ENCODE assay signal across 8 cellular contexts in the genomic region with DNA sequence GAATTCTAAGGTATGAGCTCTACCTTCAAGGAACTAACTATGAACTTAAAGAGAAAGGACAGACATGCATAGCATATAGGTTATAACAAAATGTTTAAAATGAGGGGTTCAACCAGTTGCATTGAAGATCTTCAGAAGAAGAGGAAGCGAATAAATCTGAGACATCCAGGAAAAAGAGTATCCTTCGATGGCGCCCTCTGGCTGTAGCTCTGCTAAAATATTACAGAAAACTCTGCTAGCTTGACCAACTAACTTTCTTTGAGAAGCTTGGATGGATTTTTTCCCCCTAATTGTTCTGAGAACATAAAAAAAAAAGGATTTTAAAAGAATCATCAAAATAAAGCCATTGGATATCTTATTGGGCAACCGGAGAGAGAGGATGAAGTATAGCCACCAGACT.
DNase-seq lines count a peak whose midpoint lies in the region; ATAC-seq and TF ChIP-seq lines count a peak whose summit lies in the region.

No MANE protein-coding gene starts in this region.

- peaks cover 0 to 7% (median 3%) of the 10 kb centered on the region in 5 experiments for H3K9me3 Mint-ChIP-seq in brain

- no peaks in the 10 kb centered on the region for H3K36me3 ChIP-seq in gastroesophageal sphincter

- WGBS in gastroesophageal sphincter (ENCODE audit: low coverage in 1 of 2), 2 donors: 65 to 88% methylated on average over 3 to 4 of the region's 4 CpGs

- DNase-seq in D341Med (ENCODE audit: low spot score) (peak; percentile 37), mucosa of gallbladder (ENCODE audit: low spot score) (peak; percentile 14), NCI-H524 treated with DMSO at 0.1 percent for 48 hours (lab: John Stamatoyannopoulos, UW) (no peak)

- no peak for TF ChIP-seq EP300 in gastroesophageal sphincter (IDR thresholded peaks at IDR 0.05)

- no peaks in the 10 kb centered on the region for H3K36me3 Mint-ChIP-seq in brain

- H3K27me3 Mint-ChIP-seq in brain: no peaks in the 10 kb centered on the region

- H3K27me3 ChIP-seq in gastroesophageal sphincter: no peaks in the 10 kb centered on the region

- H3K4me1 ChIP-seq in gastroesophageal sphincter: no peaks in the 10 kb centered on the region

- no peak overlapping the region for H3K4me3 ChIP-seq in gastroesophageal sphincter

- TF ChIP-seq POLR2A in gastroesophageal sphincter (IDR thresholded peaks at IDR 0.05): no peak

- H3K9me3 ChIP-seq in gastroesophageal sphincter: no peaks in the 10 kb centered on the region

- TF ChIP-seq CTCF in LNCAP (IDR thresholded peaks at IDR 0.05) (peak; percentile 58), brain (conservative IDR thresholded peaks at IDR 0.05) (peak; percentile 32 to 51), gastroesophageal sphincter (IDR thresholded peaks at IDR 0.05) (no peak)

- no peak overlapping the region for H3K27ac ChIP-seq in gastroesophageal sphincter

- no peak overlapping the region for H3K4me3 Mint-ChIP-seq in brain

- peaks cover 36% of the 10 kb centered on the region for H3K4me1 Mint-ChIP-seq in brain

- ATAC-seq in GM21381 (IDR thresholded peaks at IDR 0.05; ENCODE audit: unreplicated experiment): no peak
- no peak for ATAC-seq in HG02763 (IDR thresholded peaks at IDR 0.05; ENCODE audit: unreplicated experiment)
- ATAC-seq in gastroesophageal sphincter: no peak

- peak overlapping the region; percentile 19 to 68 (median 48) for H3K27ac Mint-ChIP-seq in brain

Comparison
In these comparisons a context has a peak if more than half of its experiments do, and no peak if none do; other contexts are left out.
1. CTCF ChIP-seq: peak in LNCAP (single experiment) and brain (2 of 2); none in gastroesophageal sphincter (0 of 4).